In the genomic region with DNA sequence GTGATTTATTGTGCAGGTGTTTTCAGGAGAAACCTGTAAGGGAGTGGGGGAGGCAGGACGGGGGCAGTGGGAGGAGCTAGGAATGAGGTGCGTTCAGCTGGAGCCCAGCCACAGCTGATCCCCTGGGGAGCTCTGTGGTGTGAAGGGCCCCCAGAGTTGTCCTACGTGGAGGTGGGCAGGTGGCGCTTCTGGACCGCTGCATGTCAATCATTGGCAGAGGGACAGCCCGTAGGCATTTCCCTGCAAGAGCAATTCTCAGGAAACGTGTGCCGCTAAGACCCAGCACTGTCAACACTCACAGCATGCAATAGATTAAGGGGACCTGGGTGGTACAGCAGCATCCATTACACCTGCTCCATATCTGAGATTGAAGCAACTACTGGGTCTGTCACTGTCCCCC, we compare ENCODE assay signal across 11 cellular contexts. TPM values are rescaled to one million over a fixed set of nuclear protein-coding genes. Genes with fewer than 3 reads are reported as not detected.
A peak's percentile ranks its signal among the peaks of the same experiment; 100 is the strongest.
DNase-seq lines count a peak whose midpoint lies in the region; ATAC-seq and TF ChIP-seq lines count a peak whose summit lies in the region.
"Had no signal": no experiment of that assay in that cellular context is flagged by ENCODE, and none has a peak within 500 bp of the region (broad histone marks: within the 10 kb centered on the region; RNA-seq: fewer than 3 reads in every experiment).

No MANE protein-coding gene starts in this region.

- POLR2A ChIA-PET in HEK293T (lab: Yijun Ruan, JAX) (no interaction called here), T-cell (lab: Charles Lee) (no interaction called here), PC-3 (lab: Charles Lee; ENCODE audit: unreplicated experiment) (no interaction called here)

- H3K9me2 ChIP-seq in PC-3 (replicated peaks; ENCODE audit: low read length), result no peaks in the 10 kb centered on the region

- H4K20me1 ChIP-seq in PC-3 (ENCODE audit: low read length), result no peaks in the 10 kb centered on the region

- H3K79me2 ChIP-seq in PC-3 (ENCODE audit: low read length), result no peaks in the 10 kb centered on the region

- H3K4me3 Mint-ChIP-seq in T-cell (peak overlapping the region in 1 of 3 donors; percentile 81), osteocyte (ENCODE audit: unreplicated experiment) (no peak overlapping the region), mesothelial cell of epicardium (no peak overlapping the region)

- BruUV-seq in PC-3 (replicated peaks; lab: Mats Ljungman, UMichigan), result no TSS peak

- no peak overlapping the region for H3K4me2 ChIP-seq in PC-3 (ENCODE audit: low read length)

- ATAC-seq in T-cell (replicated peaks in 1 of 4) (no peak), PC-3 (no peak)

- no peaks in the 10 kb centered on the region for H3K27me3 Mint-ChIP-seq in T-cell
- peaks cover 20% of the 10 kb centered on the region for H3K27me3 Mint-ChIP-seq in osteocyte (ENCODE audit: unreplicated experiment)
- H3K27me3 Mint-ChIP-seq in mesothelial cell of epicardium (ENCODE audit: low read depth), result no peaks in the 10 kb centered on the region

- H3K27ac ChIP-seq in WERI-Rb-1 (no peak overlapping the region), PC-3 (ENCODE audit: low read length) (no peak overlapping the region)

- no peaks in the 10 kb centered on the region for H3F3A ChIP-seq in PC-3 (ENCODE audit: low read length, unreplicated experiment)

- H3K36me3 Mint-ChIP-seq in T-cell, result peaks cover 11% of the 10 kb centered on the region
- no peaks in the 10 kb centered on the region for H3K36me3 Mint-ChIP-seq in osteocyte (ENCODE audit: unreplicated experiment)
- no peaks in the 10 kb centered on the region for H3K36me3 Mint-ChIP-seq in mesothelial cell of epicardium

- H3K4me1 ChIP-seq in PC-3 (ENCODE audit: insufficient read depth, low read length), result peaks cover 10% of the 10 kb centered on the region

- H3K27me3 ChIP-seq in WERI-Rb-1 (ENCODE audit: insufficient read depth, low read depth, severe bottlenecking) (no peaks in the 10 kb centered on the region), PC-3 (ENCODE audit: low read length) (no peaks in the 10 kb centered on the region)

- no peaks in the 10 kb centered on the region for H3K9me3 ChIP-seq in WERI-Rb-1 (ENCODE audit: severe bottlenecking)
- no peaks in the 10 kb centered on the region for H3K9me3 ChIP-seq in PC-3 (ENCODE audit: low read length)

- CTCF ChIA-PET in HEK293T (lab: Yijun Ruan, JAX) (no interaction called here), T-cell (lab: Charles Lee) (no interaction called here), PC-3 (lab: Charles Lee) (no interaction called here)

- intact Hi-C loops in PC-3 (cut with micrococcal nuclease), result no loop called here

- TF ChIP-seq CTCF in WERI-Rb-1 (IDR thresholded peaks at IDR 0.05; ENCODE audit: low read depth, low read length) (no peak), PC-3 (conservative IDR thresholded peaks at IDR 0.05; ENCODE audit: low read depth, low read length) (no peak), osteocyte (IDR thresholded peaks at IDR 0.05) (no peak), mesothelial cell of epicardium (IDR thresholded peaks at IDR 0.05; ENCODE audit: unreplicated experiment) (no peak)

- H3K36me3 ChIP-seq in WERI-Rb-1 (no peaks in the 10 kb centered on the region), PC-3 (ENCODE audit: low read depth, low read length) (no peaks in the 10 kb centered on the region)

- H3K9ac ChIP-seq in PC-3 (ENCODE audit: low read length), result no peak overlapping the region

- H3K4me3 ChIP-seq in WERI-Rb-1 (ENCODE audit: low read depth, low read length) (no peak overlapping the region), PC-3 (ENCODE audit: low read length) (no peak overlapping the region)

- DNase-seq in COR-L47 (lab: John Stamatoyannopoulos, UW) (peak; percentile 7), HEK293T (ENCODE audit: extremely low spot score) (no peak), T-cell (peak in 7 of 34 experiments; percentile 22 to 47 (median 39)), mesenteric fat pad (ENCODE audit: low spot score) (peak; percentile 75), WERI-Rb-1 (no peak), PC-3 (no peak), osteocyte (ENCODE audit: extremely low spot score, unreplicated experiment) (no peak), mesothelial cell of epicardium (ENCODE audit: low spot score in 2 of 2, unreplicated experiment in 2 of 2) (no peak)
- DNase-seq: DMS79; effector CD8-positive, alpha-beta T cell; NCI-H510A had no signal

- peaks cover 84 to 95% (median 91%) of the 10 kb centered on the region in 3 donors for H3K4me1 Mint-ChIP-seq in T-cell
- H3K4me1 Mint-ChIP-seq in osteocyte (ENCODE audit: unreplicated experiment), result no peaks in the 10 kb centered on the region
- peaks cover 10% of the 10 kb centered on the region for H3K4me1 Mint-ChIP-seq in mesothelial cell of epicardium

- H3K9me3 Mint-ChIP-seq in T-cell (no peaks in the 10 kb centered on the region), osteocyte (ENCODE audit: unreplicated experiment) (no peaks in the 10 kb centered on the region), mesothelial cell of epicardium (no peaks in the 10 kb centered on the region)

- H2AFZ ChIP-seq in PC-3 (ENCODE audit: low read length), result no peak overlapping the region

- H3K27ac Mint-ChIP-seq in T-cell (peak overlapping the region; percentile 97 to 98), osteocyte (ENCODE audit: unreplicated experiment) (no peak overlapping the region), mesothelial cell of epicardium (no peak overlapping the region)

TF ChIP-seq in HEK293T, 16 proteins besides CTCF, POLR2A, EP300 and RAD21:
- no peak for TF ChIP-seq HDGF (IDR thresholded peaks at IDR 0.05; ENCODE audit: borderline replicate concordance)
- TF ChIP-seq FOXA1 (IDR thresholded peaks at IDR 0.05), result no peak
- TF ChIP-seq ARNT (IDR thresholded peaks at IDR 0.05), result no peak
- TF ChIP-seq BHLHE40 (IDR thresholded peaks at IDR 0.05; ENCODE audit: borderline replicate concordance), result no peak
- TF ChIP-seq, protein P1, sequence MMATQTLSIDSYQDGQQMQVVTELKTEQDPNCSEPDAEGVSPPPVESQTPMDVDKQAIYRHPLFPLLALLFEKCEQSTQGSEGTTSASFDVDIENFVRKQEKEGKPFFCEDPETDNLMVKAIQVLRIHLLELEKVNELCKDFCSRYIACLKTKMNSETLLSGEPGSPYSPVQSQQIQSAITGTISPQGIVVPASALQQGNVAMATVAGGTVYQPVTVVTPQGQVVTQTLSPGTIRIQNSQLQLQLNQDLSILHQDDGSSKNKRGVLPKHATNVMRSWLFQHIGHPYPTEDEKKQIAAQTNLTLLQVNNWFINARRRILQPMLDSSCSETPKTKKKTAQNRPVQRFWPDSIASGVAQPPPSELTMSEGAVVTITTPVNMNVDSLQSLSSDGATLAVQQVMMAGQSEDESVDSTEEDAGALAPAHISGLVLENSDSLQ (IDR thresholded peaks at IDR 0.05), result peak; percentile 28; the same call in 1 of the 2 replicates
- no peak for TF ChIP-seq NFRKB (IDR thresholded peaks at IDR 0.05)
- TF ChIP-seq CTBP1 (IDR thresholded peaks at IDR 0.05; ENCODE audit: borderline replicate concordance), result no peak
- no peak for TF ChIP-seq ZNF384 (IDR thresholded peaks at IDR 0.05)
TF ChIP-seq in HEK293T: peak in this region for 1.

RNA-seq across cellular contexts. Expression of a gene that starts 13.7 kb away (rescaled TPM):
- total RNA-seq in T-cell (10 to 100 TPM; 24.6 to 38.4 (median 27.5) TPM), mesenteric fat pad (29.7 TPM), PC-3 (2014; rRNA removed) (11.3 and 12.4 TPM in 2 replicates), osteocyte (1.3 and 1.5 TPM in 2 replicates), mesothelial cell of epicardium (6.7 to 7.5 TPM (median 6.8 TPM) in 3 replicates)

Comparison
In these comparisons a context has a peak if more than half of its experiments do, and no peak if none do; other contexts are left out.
1. DNase-seq: peak in COR-L47 (single experiment) and mesenteric fat pad (single experiment); none in HEK293T (single experiment), WERI-Rb-1 (single experiment), PC-3 (single experiment), osteocyte (single experiment) and mesothelial cell of epicardium (0 of 2).
2. H3K27ac Mint-ChIP-seq: peak in T-cell (2 of 2); none in osteocyte (single experiment) and mesothelial cell of epicardium (single experiment).